Comparison of ENCODE assay signal across 20 cellular contexts in the genomic region with DNA sequence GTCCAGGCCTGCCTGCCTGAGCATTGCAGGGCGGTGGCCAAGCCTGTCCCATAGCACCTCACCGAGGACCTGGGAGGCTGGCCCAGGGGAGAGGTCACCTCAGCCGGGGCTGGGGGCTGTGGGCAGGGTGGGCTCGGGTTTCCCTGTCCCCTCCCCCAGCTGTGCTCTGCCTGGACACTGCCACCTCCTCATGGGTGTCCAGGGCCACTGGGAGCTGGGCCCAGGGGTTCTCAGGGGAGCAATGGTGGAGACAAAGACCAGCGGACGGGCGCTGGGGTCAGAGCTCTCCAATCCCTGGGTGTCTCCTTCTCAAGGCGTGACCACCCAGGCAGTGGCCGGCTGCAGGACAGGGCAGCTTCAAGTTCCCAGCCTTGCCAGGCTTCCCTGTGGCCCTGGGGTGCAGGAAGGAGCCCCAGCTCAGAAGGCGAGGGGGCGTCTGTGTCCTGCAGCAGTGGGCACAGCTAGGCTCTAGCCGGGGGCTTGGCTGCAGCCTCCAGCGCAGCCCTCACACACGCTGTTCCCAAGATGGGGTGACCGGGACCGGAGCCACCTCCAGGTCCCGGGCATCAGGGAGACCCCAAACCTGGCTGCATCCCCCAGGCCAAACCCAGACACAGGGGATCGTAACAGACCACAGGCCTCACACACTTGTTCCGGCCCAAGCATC. TPM values are rescaled to one million over a fixed set of nuclear protein-coding genes. Genes with fewer than 3 reads are reported as not detected.
DNase-seq lines count a peak whose midpoint lies in the region; ATAC-seq, FAIRE-seq and TF ChIP-seq lines count a peak whose summit lies in the region.
"Had no signal": no experiment of that assay in that cellular context is flagged by ENCODE, and none has a peak within 500 bp of the region (broad histone marks: within the 10 kb centered on the region; RNA-seq: fewer than 3 reads in every experiment).

No MANE protein-coding gene starts in this region.

- no peak for TF ChIP-seq RAD21 in K562 (CRISPR knock-in tag; conservative IDR thresholded peaks at IDR 0.05 in 1 of 2, IDR thresholded peaks at IDR 0.05 in 1 of 2)

- H3K4me1 ChIP-seq in BLaER1: peaks cover 100% of the 10 kb centered on the region
- peaks cover 57 to 99% (median 97%) of the 10 kb centered on the region in 10 experiments for H3K4me1 ChIP-seq in BLaER1 treated with 17β-estradiol and CSF1 and Interleukin-3, amounts not matched to agents 10 nM and 100 nM
- H3K4me1 ChIP-seq in K562 (replicated peaks in 1 of 2; ENCODE audit: control insufficient read depth in 2 of 2, insufficient read depth in 2 of 2, low read length in 2 of 2): peaks cover 3 to 67% of the 10 kb centered on the region in 2 experiments; a peak in 3 of 5 replicates
- H3K4me1 ChIP-seq in kidney (ENCODE audit: control insufficient read depth in 1 of 2, insufficient read depth in 1 of 2, low read depth in 1 of 2, low read length in 2 of 2): no peaks in the 10 kb centered on the region

- intact Hi-C loops in K562 (cut with micrococcal nuclease): no loop called here
- intact Hi-C loops in kidney (cut with DNase I): no loop called here

- no peaks in the 10 kb centered on the region for H3K79me2 ChIP-seq in K562 (ENCODE audit: control insufficient read depth, insufficient read depth, low read length)

- H3K27ac ChIP-seq in BLaER1 (peak overlapping the region; percentile 76), K562 (ENCODE audit: extremely low read depth, low read depth, low read length) (no peak overlapping the region), kidney (ENCODE audit: low read depth in 2 of 2, low read length in 2 of 2) (no peak overlapping the region)
- H3K27ac ChIP-seq in BLaER1 treated with 17β-estradiol and CSF1 and Interleukin-3, amounts not matched to agents 10 nM and 100 nM: peak overlapping the region in 10 of 11 experiments; percentile 10 to 100 (median 99); a peak in 18 of 22 replicates

- peak; percentile 12; the same call in 2 of the 3 replicates for ATAC-seq in K562
- ATAC-seq in HG03135 (IDR thresholded peaks at IDR 0.05; ENCODE audit: unreplicated experiment): no peak
- ATAC-seq in HG03378 (IDR thresholded peaks at IDR 0.05; ENCODE audit: unreplicated experiment): no peak

- H3K9me3 ChIP-seq in BLaER1: no peaks in the 10 kb centered on the region
- H3K9me3 ChIP-seq in BLaER1 treated with 17β-estradiol and CSF1 and Interleukin-3, amounts not matched to agents 10 nM and 100 nM (replicated peaks in 1 of 11): no peaks in the 10 kb centered on the region
- H3K9me3 ChIP-seq in K562 (replicated peaks; ENCODE audit: control insufficient read depth, insufficient read depth, low read depth, low read length): no peaks in the 10 kb centered on the region
- H3K9me3 ChIP-seq in kidney (ENCODE audit: control insufficient read depth in 1 of 2, low read length in 2 of 2): no peaks in the 10 kb centered on the region
- H3K9me3 ChIP-seq: SK-N-SH had no signal

- H3K27me3 ChIP-seq in BLaER1: no peaks in the 10 kb centered on the region
- H3K27me3 ChIP-seq in BLaER1 treated with 17β-estradiol and CSF1 and Interleukin-3, amounts not matched to agents 10 nM and 100 nM: no peaks in the 10 kb centered on the region; a peak in 1 of 22 replicates
- peaks cover 14 to 71% of the 10 kb centered on the region in 2 experiments for H3K27me3 ChIP-seq in K562 (ENCODE audit: control insufficient read depth in 2 of 2, insufficient read depth in 2 of 2, low read length in 2 of 2)

- no TSS peak for BruUV-seq in K562 (replicated peaks; lab: Mats Ljungman, UMichigan)

- H2AFZ ChIP-seq in K562 (ENCODE audit: low read depth, low read length): no peak overlapping the region

- FAIRE-seq in K562 (lab: Jason Lieb, UNC): no peak
- no peak for FAIRE-seq in kidney (lab: Jason Lieb, UNC)

- CTCF ChIA-PET in K562 (lab: Yijun Ruan, JAX; ENCODE audit: low intra/inter-chr PET ratio): no interaction called here

- POLR2A ChIA-PET in K562 (lab: Yijun Ruan, JAX): interaction anchor here (0.6 to 1.3 kb wide), 5 partner anchors 10 to 1389 kb away, joined by 3 to 4 read pairs (median 4); no protein-coding TSS in a partner anchor

- in situ Hi-C loops in K562 (cut with MboI): no loop called here

- no peaks in the 10 kb centered on the region for H3K9me1 ChIP-seq in K562 (ENCODE audit: control insufficient read depth, insufficient read depth, low read length)

- H4K20me1 ChIP-seq in BLaER1 (no peaks in the 10 kb centered on the region), K562 (replicated peaks; ENCODE audit: control insufficient read depth, insufficient read depth, low read length) (peaks cover 43% of the 10 kb centered on the region; the same call in 1 of the 2 replicates)
- H4K20me1 ChIP-seq in BLaER1 treated with 17β-estradiol and CSF1 and Interleukin-3, amounts not matched to agents 10 nM and 100 nM: no peaks in the 10 kb centered on the region

- H3K9ac ChIP-seq in BLaER1: peak overlapping the region; percentile 53; the same call in 1 of the 2 replicates
- peak overlapping the region in 9 of 11 experiments; percentile 25 to 98 (median 91); a peak in 16 of 22 replicates for H3K9ac ChIP-seq in BLaER1 treated with 17β-estradiol and CSF1 and Interleukin-3, amounts not matched to agents 10 nM and 100 nM
- peak overlapping the region in 1 of 2 experiments; percentile 56; a peak in 1 of 4 replicates for H3K9ac ChIP-seq in K562 (ENCODE audit: insufficient read depth in 1 of 2, low read depth in 2 of 2, low read length in 2 of 2)
- no peak overlapping the region for H3K9ac ChIP-seq in kidney (ENCODE audit: low read length in 2 of 2)
- H3K9ac ChIP-seq: SK-N-SH had no signal

- WGBS in K562 (ENCODE audit: insufficient coverage, low coverage, missing lambda C conversion rate): 20% methylated on average over 18 of the region's 19 CpGs

- H3K4me2 ChIP-seq in BLaER1 (peak overlapping the region; percentile 99), K562 (ENCODE audit: insufficient read depth, low read length) (no peak overlapping the region)
- peak overlapping the region; percentile 63 to 97 (median 93) for H3K4me2 ChIP-seq in BLaER1 treated with 17β-estradiol and CSF1 and Interleukin-3, amounts not matched to agents 10 nM and 100 nM
- H3K4me2 ChIP-seq: SK-N-SH had no signal

- no peak for TF ChIP-seq EP300 in K562 (IDR thresholded peaks at IDR 0.05; ENCODE audit: low read length)

- TF ChIP-seq POLR2A in K562 (conservative IDR thresholded peaks at IDR 0.05): no peak

- no peak for TF ChIP-seq CTCF in K562 (IDR thresholded peaks at IDR 0.05 in 2 of 3, conservative IDR thresholded peaks at IDR 0.05 in 1 of 3; ENCODE audit: insufficient read depth in 2 of 3, low read depth in 1 of 3, low read length in 3 of 3)
- no peak for TF ChIP-seq CTCF in kidney (IDR thresholded peaks at IDR 0.05; ENCODE audit: borderline replicate concordance, extremely low read depth, insufficient read depth)

- H3K4me3 ChIP-seq in BLaER1 (no peak overlapping the region), K562 (no peak overlapping the region), kidney (ENCODE audit: low read length in 2 of 2) (no peak overlapping the region)
- no peak overlapping the region for H3K4me3 ChIP-seq in BLaER1 treated with 17β-estradiol and CSF1 and Interleukin-3, amounts not matched to agents 10 nM and 100 nM

- no peak for DNase-seq in K562 (ENCODE audit: extremely low read depth in 1 of 4, low spot score in 3 of 4)
- peak; percentile 63 for DNase-seq in kidney
- no peak for DNase-seq in NCI-H1436 (lab: John Stamatoyannopoulos, UW)
- DNase-seq: Calu3, GF-D8, KBM-7, MM.1S, NCI-H1694, NCI-H2081, NCI-H2227 treated with DMSO at 0.1 percent for 48 hours, NCI-H526 treated with DMSO at 0.1 percent for 48 hours, RPMI8226, SIG-M5, SK-N-SH, SW 1271 had no signal

- H3K36me3 ChIP-seq in BLaER1 (no peaks in the 10 kb centered on the region), K562 (ENCODE audit: control insufficient read depth, insufficient read depth, low read length) (no peaks in the 10 kb centered on the region), kidney (ENCODE audit: control insufficient read depth in 1 of 2, insufficient read depth in 2 of 2, low read length in 2 of 2) (no peaks in the 10 kb centered on the region)
- no peaks in the 10 kb centered on the region for H3K36me3 ChIP-seq in BLaER1 treated with 17β-estradiol and CSF1 and Interleukin-3, amounts not matched to agents 10 nM and 100 nM

RNA-seq across cellular contexts. Expression of a gene that starts 29.0 kb away (rescaled TPM):
- 4.9 and 25.6 TPM in 2 replicates for total RNA-seq in K562 (2011; cell fraction: chromatin; rRNA removed; ENCODE audit: low replicate concordance)
- 10.5 and 13.5 TPM in 2 replicates for total RNA-seq in K562 (2011; cell fraction: nucleolus; rRNA removed)
- total RNA-seq in K562 (2011; cell fraction: nucleoplasm; rRNA removed): 6.2 and 6.6 TPM in 2 replicates
- 0.49 and 0.50 TPM in 2 replicates for total RNA-seq in K562 (2014; rRNA removed)
- 0.07 and 0.10 TPM in 2 replicates for total RNA-seq in K562 (2014; rRNA removed; fragmentation: Illumina TruSeq; extraction: Trizol)
- total RNA-seq in K562 (2015; rRNA removed; fragmentation: Illumina TruSeq; extraction: Trizol): 0.40 and 0.41 TPM in 2 replicates
- 1.3 and 1.6 TPM in 2 replicates for total RNA-seq in K562 (2021)
- 0.72 and 1.1 TPM in 2 replicates for polyA plus RNA-seq in K562 (2011; rRNA removed)
- 0.46 and 1.4 TPM in 2 replicates for polyA plus RNA-seq in K562 (2011; cell fraction: cytosol; rRNA removed)
- 5.8 and 13.3 TPM in 2 replicates for polyA plus RNA-seq in K562 (2011; cell fraction: nucleus; rRNA removed)
- 0.87 and 0.90 TPM in 2 replicates for polyA plus RNA-seq in K562 (2012)
- 0.12 and 0.73 TPM in 2 replicates for polyA plus RNA-seq in K562 (2014; fragmentation: Illumina TruSeq; extraction: Trizol)
- polyA plus RNA-seq in K562 (2014; fragmentation: Nextera tagmentation; extraction: Ambion mirVana): not detected
- polyA plus RNA-seq in K562 (2014; rRNA removed): 0.38 and 1.1 TPM in 2 replicates
- 0.78 and 2.1 TPM in 2 replicates for polyA minus RNA-seq in K562 (2011; rRNA and poly(A)+ RNA removed)
- polyA minus RNA-seq in K562 (2011; cell fraction: cytosol; rRNA and poly(A)+ RNA removed): 1.8 and 2.2 TPM in 2 replicates
- polyA minus RNA-seq in K562 (2011; cell fraction: nucleus; rRNA and poly(A)+ RNA removed): 5.8 and 11.8 TPM in 2 replicates
- 0.54 TPM for total RNA-seq in kidney
- polyA plus RNA-seq in kidney (ENCODE audit: insufficient read depth, low read depth, low replicate concordance): not detected
- total RNA-seq: HT1080 had no signal

RNA-seq across cellular contexts. Expression of a gene that starts 31.5 kb away (rescaled TPM):
- 77.5 and 153 TPM in 2 replicates for total RNA-seq in K562 (2011; cell fraction: chromatin; rRNA removed; ENCODE audit: low replicate concordance)
- total RNA-seq in K562 (2011; cell fraction: nucleolus; rRNA removed): 74.2 and 75.4 TPM in 2 replicates
- total RNA-seq in K562 (2011; cell fraction: nucleoplasm; rRNA removed): 71.3 and 71.5 TPM in 2 replicates
- total RNA-seq in K562 (2014; rRNA removed) (30.1 and 39.3 TPM in 2 replicates), K562 (2014; rRNA removed; fragmentation: Illumina TruSeq; extraction: Trizol) (11.0 and 14.7 TPM in 2 replicates), K562 (2015; rRNA removed; fragmentation: Illumina TruSeq; extraction: Trizol) (21.3 and 22.1 TPM in 2 replicates), K562 (2021) (30.9 and 34.7 TPM in 2 replicates), kidney (18.4 TPM)
- polyA plus RNA-seq in K562 (2011; rRNA removed) (47.1 and 54.8 TPM in 2 replicates), K562 (2014; fragmentation: Illumina TruSeq; extraction: Trizol) (32.5 and 40.4 TPM in 2 replicates), K562 (2014; fragmentation: Nextera tagmentation; extraction: Ambion mirVana) (1 to 10 TPM; 4.3 to 4.7 TPM), K562 (2014; rRNA removed) (51.8 and 55.9 TPM in 2 replicates), kidney (ENCODE audit: insufficient read depth, low read depth, low replicate concordance) (19.6 TPM)
- 66.9 and 81.5 TPM in 2 replicates for polyA plus RNA-seq in K562 (2011; cell fraction: cytosol; rRNA removed)
- 139 and 154 TPM in 2 replicates for polyA plus RNA-seq in K562 (2011; cell fraction: nucleus; rRNA removed)
- polyA plus RNA-seq in K562 (2012): 30.5 and 35.0 TPM in 2 replicates
- polyA minus RNA-seq in K562 (2011; rRNA and poly(A)+ RNA removed): 14.7 and 17.8 TPM in 2 replicates
- polyA minus RNA-seq in K562 (2011; cell fraction: cytosol; rRNA and poly(A)+ RNA removed): 18.6 and 19.5 TPM in 2 replicates
- polyA minus RNA-seq in K562 (2011; cell fraction: nucleus; rRNA and poly(A)+ RNA removed): 38.8 and 57.4 TPM in 2 replicates

RNA-seq across cellular contexts. Expression of a gene that starts 56.5 kb away (rescaled TPM):
- total RNA-seq in K562 (2011; cell fraction: chromatin; rRNA removed; ENCODE audit: low replicate concordance): 5.9 and 9.5 TPM in 2 replicates
- total RNA-seq in K562 (2011; cell fraction: nucleolus; rRNA removed): 7.4 and 8.7 TPM in 2 replicates
- total RNA-seq in K562 (2011; cell fraction: nucleoplasm; rRNA removed): 7.7 and 9.1 TPM in 2 replicates
- 4.6 and 5.1 TPM in 2 replicates for total RNA-seq in K562 (2014; rRNA removed)
- 5.0 and 5.2 TPM in 2 replicates for total RNA-seq in K562 (2014; rRNA removed; fragmentation: Illumina TruSeq; extraction: Trizol)
- total RNA-seq in K562 (2015; rRNA removed; fragmentation: Illumina TruSeq; extraction: Trizol): 5.7 and 6.2 TPM in 2 replicates
- 8.4 and 8.9 TPM in 2 replicates for total RNA-seq in K562 (2021)
- 9.9 and 11.0 TPM in 2 replicates for polyA plus RNA-seq in K562 (2011; rRNA removed)
- 10.9 and 11.7 TPM in 2 replicates for polyA plus RNA-seq in K562 (2011; cell fraction: cytosol; rRNA removed)
- polyA plus RNA-seq in K562 (2011; cell fraction: nucleus; rRNA removed): 6.1 and 6.5 TPM in 2 replicates
- polyA plus RNA-seq in K562 (2012): 9.3 and 18.8 TPM in 2 replicates
- polyA plus RNA-seq in K562 (2014; fragmentation: Illumina TruSeq; extraction: Trizol): 9.7 and 10.0 TPM in 2 replicates
- 1 to 10 TPM; 1.6 to 1.9 TPM for polyA plus RNA-seq in K562 (2014; fragmentation: Nextera tagmentation; extraction: Ambion mirVana)
- polyA plus RNA-seq in K562 (2014; rRNA removed): 6.8 and 7.1 TPM in 2 replicates
- polyA minus RNA-seq in K562 (2011; rRNA and poly(A)+ RNA removed): 5.7 and 7.5 TPM in 2 replicates
- polyA minus RNA-seq in K562 (2011; cell fraction: cytosol; rRNA and poly(A)+ RNA removed): 5.6 and 7.6 TPM in 2 replicates
- polyA minus RNA-seq in K562 (2011; cell fraction: nucleus; rRNA and poly(A)+ RNA removed): 2.2 and 3.7 TPM in 2 replicates
- total RNA-seq in kidney: 37.1 TPM
- polyA plus RNA-seq in kidney (ENCODE audit: insufficient read depth, low read depth, low replicate concordance): 72.4 TPM

Comparison
In these comparisons a context has a peak if more than half of its experiments do, and no peak if none do; other contexts are left out.
1. H3K27ac ChIP-seq: peak in BLaER1 (single experiment) and BLaER1 treated with 17β-estradiol and CSF1 and Interleukin-3, amounts not matched to agents 10 nM and 100 nM (10 of 11); none in K562 (single experiment) and kidney (0 of 2).
2. H3K9ac ChIP-seq: peak in BLaER1 (single experiment) and BLaER1 treated with 17β-estradiol and CSF1 and Interleukin-3, amounts not matched to agents 10 nM and 100 nM (9 of 11); none in kidney (0 of 2).